In genomic region chr14:92360666-92361370, GRCh38 we compare ENCODE assay signal across 21 cellular contexts. TPM values are rescaled to one million over a fixed set of nuclear protein-coding genes. Genes with fewer than 3 reads are reported as not detected.
"Had no signal": no experiment of that assay in that cellular context is flagged by ENCODE, and none has a peak within 500 bp of the region (broad histone marks: within the 10 kb centered on the region; RNA-seq: fewer than 3 reads in every experiment).

No MANE protein-coding gene starts in this region.

- H3K27ac ChIP-seq: epithelial cell of prostate, heart right ventricle, right lobe of liver, skin epidermis, suprapubic skin, transverse colon, uterus had no signal

- H3K36me3 ChIP-seq: heart right ventricle, right lobe of liver, suprapubic skin, transverse colon, uterus had no signal

- H3K9me3 ChIP-seq: heart right ventricle, right lobe of liver, suprapubic skin, transverse colon, uterus had no signal

- ATAC-seq: heart right ventricle; left lobe of liver; right lobe of liver; stimulated activated effector memory CD8-positive, alpha-beta T cell treated with anti-CD3 and anti-CD28 coated beads, Interleukin-12 subunit alpha, Interleukin-12 subunit beta, amount 100 ng/mL, for 72 hours; stimulated activated naive CD8-positive, alpha-beta T cell treated with anti-CD3 and anti-CD28 coated beads, Interleukin-15, amount 100 ng/mL, for 72 hours had no signal

- DNase-seq: activated CD4-positive, alpha-beta memory T cell treated with anti-CD3 and anti-CD28 coated beads, Interleukin-2, amount 10 ng/mL, durations not matched to agents 7 days and 5 days; activated CD4-positive, alpha-beta T cell treated with anti-CD3 and anti-CD28 coated beads for 48 hours; activated gamma-delta T cell treated with Interleukin-2 at 50 U/mL for 16 hours; aorta; endodermal cell; heart right ventricle; naive B cell; right lobe of liver; stimulated activated CD4-positive, alpha-beta T cell treated with anti-CD3 and anti-CD28 coated beads, Interleukin-1b, Interleukin-23, amount 100 ng/mL, for 48 hours; stimulated activated naive CD8-positive, alpha-beta T cell treated with anti-CD3 and anti-CD28 coated beads, Interleukin-15, amount 100 ng/mL, for 72 hours; transverse colon; uterus had no signal

- H3K4me1 ChIP-seq: heart right ventricle, right lobe of liver, transverse colon, uterus had no signal

- H3K4me3 ChIP-seq: heart right ventricle, lung, right lobe of liver, skin epidermis, suprapubic skin, transverse colon, uterus had no signal

- H3K27me3 ChIP-seq: right lobe of liver, transverse colon, uterus had no signal

RNA-seq across cellular contexts. Expression of gene SLC24A4, which starts 37.9 kb away (rescaled TPM):
- total RNA-seq: activated CD4-positive, alpha-beta memory T cell treated with anti-CD3 and anti-CD28 coated beads, Interleukin-2, amount 10 ng/mL, durations not matched to agents 7 days and 5 days; activated T-helper 1 cell treated with anti-CD3 and anti-CD28 coated beads, Interleukin-12 subunit alpha, Interleukin-12 subunit beta, Interleukin-2, Interleukin-4 antibody, amounts not matched to agents 30 ng/mL and 10 ng/mL and 1 ng/mL, durations not matched to agents 14 hours and 24 hours and 36 hours; cardiac septum; T-helper 2 cell treated with Interferon-gamma antibody and Interleukin-4, amounts not matched to agents 100 ng/mL and 5 ng/mL, for 36 hours had no signal
